ENCODE assay signal across 19 cellular contexts in genomic region chrX:2652106-2652505, GRCh38. TPM values are rescaled to one million over a fixed set of nuclear protein-coding genes. Genes with fewer than 3 reads are reported as not detected.
DNase-seq lines count a peak whose midpoint lies in the region; ATAC-seq and TF ChIP-seq lines count a peak whose summit lies in the region.
"Had no signal": no experiment of that assay in that cellular context is flagged by ENCODE, and none has a peak within 500 bp of the region (broad histone marks: within the 10 kb centered on the region; RNA-seq: fewer than 3 reads in every experiment).

No MANE protein-coding gene starts in this region.

- POLR2A ChIA-PET in AG04450 (lab: Yijun Ruan, JAX): no interaction called here
- POLR2A ChIA-PET in Panc1 (lab: Charles Lee): no interaction called here
- POLR2A ChIA-PET in activated CD4-positive, alpha-beta memory T cell treated with anti-CD3 and anti-CD28 coated beads, Interleukin-2, amount 10 ng/mL, durations not matched to agents 7 days and 5 days (lab: Charles Lee): no interaction called here

- no peak for ATAC-seq in Panc1
- ATAC-seq: activated CD8-positive, alpha-beta T cell treated with anti-CD3 and anti-CD28 coated beads, Interleukin-2, amount 10 ng/mL, durations not matched to agents 7 days and 5 days; natural killer cell; psoas muscle had no signal

- no peak overlapping the region for H3K27ac Mint-ChIP-seq in activated CD4-positive, alpha-beta memory T cell treated with anti-CD3 and anti-CD28 coated beads, Interleukin-2, amount 10 ng/mL, durations not matched to agents 7 days and 5 days
- H3K27ac Mint-ChIP-seq: activated CD8-positive, alpha-beta T cell treated with anti-CD3 and anti-CD28 coated beads, Interleukin-2, amount 10 ng/mL, durations not matched to agents 7 days and 5 days; natural killer cell had no signal

- intact Hi-C loops in Panc1 (cut with micrococcal nuclease; ENCODE audit: unreplicated experiment): no loop called here

- H3K4me1 ChIP-seq in Panc1 (ENCODE audit: control insufficient read depth, insufficient read depth, low read length): no peaks in the 10 kb centered on the region
- H3K4me1 ChIP-seq: esophagus squamous epithelium, psoas muscle, vagina had no signal

- no peaks in the 10 kb centered on the region for H3K9me3 ChIP-seq in AG04450 (ENCODE audit: control insufficient read depth, insufficient read depth, low read length)
- no peaks in the 10 kb centered on the region for H3K9me3 ChIP-seq in Panc1 (ENCODE audit: control insufficient read depth, insufficient read depth, low read depth, low read length)
- H3K9me3 ChIP-seq: esophagus squamous epithelium, psoas muscle, vagina had no signal

- H3K4me1 Mint-ChIP-seq in activated CD4-positive, alpha-beta memory T cell treated with anti-CD3 and anti-CD28 coated beads, Interleukin-2, amount 10 ng/mL, durations not matched to agents 7 days and 5 days: no peaks in the 10 kb centered on the region

- peaks cover 20% of the 10 kb centered on the region for H3K36me3 Mint-ChIP-seq in activated CD4-positive, alpha-beta memory T cell treated with anti-CD3 and anti-CD28 coated beads, Interleukin-2, amount 10 ng/mL, durations not matched to agents 7 days and 5 days (ENCODE audit: low read depth)
- H3K36me3 Mint-ChIP-seq: natural killer cell had no signal

- H3K27ac ChIP-seq in AG04450 (ENCODE audit: low read depth, low read length): no peak overlapping the region
- no peak overlapping the region for H3K27ac ChIP-seq in Panc1 (ENCODE audit: low read length)
- H3K27ac ChIP-seq: coronary artery, esophagus squamous epithelium, psoas muscle, vagina had no signal

- peak; percentile 18; the same call in 1 of the 2 replicates for TF ChIP-seq CTCF in AG04450 (IDR thresholded peaks at IDR 0.05; ENCODE audit: low read depth, low read length)
- TF ChIP-seq CTCF in GM12873 (IDR thresholded peaks at IDR 0.05; ENCODE audit: insufficient read depth, low read depth, low read length, missing control alignments): peak; percentile 43
- peak; percentile 24; the same call in 1 of the 2 replicates for TF ChIP-seq CTCF in Panc1 (IDR thresholded peaks at IDR 0.05)
- peak; percentile 21 for TF ChIP-seq CTCF in foreskin fibroblast (IDR thresholded peaks at IDR 0.05; ENCODE audit: low read depth, low read length)

- CTCF ChIA-PET in AG04450 (lab: Charles Lee) (no interaction called here), Panc1 (lab: Charles Lee) (no interaction called here)
- CTCF ChIA-PET in activated CD4-positive, alpha-beta memory T cell treated with anti-CD3 and anti-CD28 coated beads, Interleukin-2, amount 10 ng/mL, durations not matched to agents 7 days and 5 days (lab: Charles Lee): no interaction called here

- in situ Hi-C loops in Panc1 (cut with HindIII; ENCODE audit: low pct_unique_long_range_greater_than_20kb, low sequenced_read_pairs): no loop called here

- H3K36me3 ChIP-seq in Panc1 (ENCODE audit: control insufficient read depth, insufficient read depth, low read length): no peaks in the 10 kb centered on the region
- H3K36me3 ChIP-seq: vagina had no signal

- no peak overlapping the region for H3K4me3 Mint-ChIP-seq in activated CD4-positive, alpha-beta memory T cell treated with anti-CD3 and anti-CD28 coated beads, Interleukin-2, amount 10 ng/mL, durations not matched to agents 7 days and 5 days
- H3K4me3 Mint-ChIP-seq: activated CD8-positive, alpha-beta T cell treated with anti-CD3 and anti-CD28 coated beads, Interleukin-2, amount 10 ng/mL, durations not matched to agents 7 days and 5 days; natural killer cell had no signal

- no peaks in the 10 kb centered on the region for H3K27me3 ChIP-seq in AG04450 (ENCODE audit: control insufficient read depth, insufficient read depth, low read length)
- no peaks in the 10 kb centered on the region for H3K27me3 ChIP-seq in Panc1 (ENCODE audit: control insufficient read depth, insufficient read depth, low read length)
- H3K27me3 ChIP-seq: esophagus squamous epithelium, vagina had no signal

- H3K4me3 ChIP-seq in AG04450 (ENCODE audit: low read depth, low read length) (no peak overlapping the region), Panc1 (ENCODE audit: low read depth in 2 of 2, low read length in 2 of 2) (no peak overlapping the region), foreskin fibroblast (ENCODE audit: low read depth in 1 of 2, low read length in 2 of 2) (no peak overlapping the region)
- H3K4me3 ChIP-seq: coronary artery, esophagus squamous epithelium, psoas muscle, vagina had no signal

- no TSS peak for BruUV-seq in Panc1 (replicated peaks; lab: Mats Ljungman, UMichigan)

- no peaks in the 10 kb centered on the region for H3K27me3 Mint-ChIP-seq in activated CD4-positive, alpha-beta memory T cell treated with anti-CD3 and anti-CD28 coated beads, Interleukin-2, amount 10 ng/mL, durations not matched to agents 7 days and 5 days

- no peak for DNase-seq in AG04450 (ENCODE audit: low read depth, low spot score)
- no peak for DNase-seq in Panc1 (ENCODE audit: low read depth, low spot score)
- DNase-seq in foreskin fibroblast: no peak
- DNase-seq in retina: no peak
- DNase-seq in activated CD4-positive, alpha-beta memory T cell treated with anti-CD3 and anti-CD28 coated beads, Interleukin-2, amount 10 ng/mL, durations not matched to agents 7 days and 5 days: no peak
- no peak for DNase-seq in NCI-H526 treated with DMSO at 0.1 percent for 48 hours (lab: John Stamatoyannopoulos, UW)
- no peak for DNase-seq in T-helper 1 cell
- DNase-seq: activated CD8-positive, alpha-beta T cell treated with anti-CD3 and anti-CD28 coated beads, Interleukin-2, amount 10 ng/mL, durations not matched to agents 7 days and 5 days; activated effector memory CD4-positive, alpha-beta T cell treated with Interleukin-2 at 50 U/mL for 16 hours; amniotic stem cell; esophagus squamous epithelium; natural killer cell; NCI-H1694 treated with DMSO at 0.1 percent for 48 hours; NCI-H446; OCI-M1; psoas muscle had no signal

- H3K9me3 Mint-ChIP-seq in activated CD4-positive, alpha-beta memory T cell treated with anti-CD3 and anti-CD28 coated beads, Interleukin-2, amount 10 ng/mL, durations not matched to agents 7 days and 5 days: no peaks in the 10 kb centered on the region
- H3K9me3 Mint-ChIP-seq: natural killer cell had no signal

RNA-seq across cellular contexts. Expression of gene CD99, which starts 39.0 kb away (rescaled TPM):
- polyA plus RNA-seq in AG04450 (2011; rRNA removed): 355 and 369 TPM in 2 replicates
- 145 and 147 TPM in 2 replicates for polyA minus RNA-seq in AG04450 (2011; rRNA and poly(A)+ RNA removed)
- total RNA-seq in Panc1 (2021; ENCODE audit: unreplicated experiment): 67.6 TPM
- 113 TPM for polyA plus RNA-seq in Panc1 (2012; ENCODE audit: insufficient read length)
- 100 to 1,000 TPM; 389 to 410 TPM for total RNA-seq in activated CD4-positive, alpha-beta memory T cell treated with anti-CD3 and anti-CD28 coated beads, Interleukin-2, amount 10 ng/mL, durations not matched to agents 7 days and 5 days
